In genomic region chr2:27249077-27249890, GRCh38 we compare ENCODE assay signal across 15 cellular contexts. TPM values are rescaled to one million over a fixed set of nuclear protein-coding genes. Genes with fewer than 3 reads are reported as not detected.
A peak's percentile ranks its signal among the peaks of the same experiment; 100 is the strongest.
DNase-seq lines count a peak whose midpoint lies in the region; ATAC-seq, FAIRE-seq and TF ChIP-seq lines count a peak whose summit lies in the region.
"Had no signal": no experiment of that assay in that cellular context is flagged by ENCODE, and none has a peak within 500 bp of the region (broad histone marks: within the 10 kb centered on the region; RNA-seq: fewer than 3 reads in every experiment).

No MANE protein-coding gene starts in this region.

- no peak overlapping the region for H4K8ac ChIP-seq in H1 (ENCODE audit: extremely low read depth, insufficient read depth, low read length)

- DNase-seq in A549 (ENCODE audit: low read depth in 1 of 2, low spot score in 1 of 2) = no peak
- DNase-seq in M059J (ENCODE audit: low read depth) = peak; percentile 23
- DNase-seq in H1 (ENCODE audit: low read depth in 1 of 2, low spot score in 2 of 2) = no peak
- DNase-seq in heart left ventricle = no peak
- no peak for DNase-seq in cardiac septum (ENCODE audit: low spot score)
- DNase-seq: NCI-H187 treated with DMSO at 0.1 percent for 48 hours had no signal

- no peaks in the 10 kb centered on the region for H3K79me1 ChIP-seq in H1 (ENCODE audit: low read depth, low read length)

- H2AFZ ChIP-seq in H1 (ENCODE audit: low read length) = no peak overlapping the region

- no peak overlapping the region for H2BK5ac ChIP-seq in H1 (ENCODE audit: low read depth, low read length)

- ATAC-seq in A549 = peak; percentile 20 to 25; a peak in 4 of 6 replicates
- ATAC-seq in GM21786 (IDR thresholded peaks at IDR 0.05; ENCODE audit: unreplicated experiment) = no peak
- ATAC-seq in heart left ventricle = no peak

- 53% methylated on average over 12 of the region's 12 CpGs for WGBS in A549 (ENCODE audit: missing lambda C conversion rate)
- 89% methylated on average over 12 of the region's 12 CpGs; no CpG with 5 or more reads in 1 of the 2 experiments for WGBS in H1 (ENCODE audit: extremely low coverage in 1 of 2, insufficient coverage in 1 of 2, insufficient read length in 1 of 2, insufficient replicate concordance in 2 of 2, low coverage in 1 of 2, low lambda C conversion rate in 2 of 2, missing lambda C conversion rate in 1 of 2), 2 experiments
- WGBS in heart left ventricle, 4 donors = 47 to 57% (median 50%) methylated on average over 11 to 12 of the region's 12 CpGs

- CTCF ChIA-PET in A549 (lab: Yijun Ruan, JAX) = interaction anchor here (0.8 to 16.3 kb wide), 25 partner anchors 8 to 162 kb away, joined by 3 to 205 read pairs (median 4); partner anchors contain the start of genes DNAJC5G, KHK, SLC30A3 and TRIM54
- CTCF ChIA-PET in H1 (lab: Charles Lee; ENCODE audit: partially characterized antibody) = interaction anchor here (0.6 to 8.3 kb wide), 21 partner anchors 9 to 1879 kb away, joined by 3 to 180 read pairs (median 3); partner anchors contain the start of genes DNAJC5G, TRIM54 and UCN

- H2AK5ac ChIP-seq in H1 (ENCODE audit: low read depth, low read length) = no peak overlapping the region

- no peak overlapping the region for H4K91ac ChIP-seq in H1 (replicated peaks; ENCODE audit: insufficient read length, low read length)

- peak overlapping the region in 1 of 2 experiments; percentile 62; a peak in 2 of 6 replicates for H3K27ac ChIP-seq in A549
- H3K27ac ChIP-seq in H1 (ENCODE audit: low read depth, low read length) = no peak overlapping the region
- no peak overlapping the region for H3K27ac ChIP-seq in heart left ventricle
- H3K27ac ChIP-seq: left ventricle myocardium inferior had no signal

- peak overlapping the region; percentile 20; the same call in 1 of the 2 replicates for H2BK12ac ChIP-seq in H1 (ENCODE audit: low read depth, low read length)

- H3K4me3 ChIP-seq in A549 (no peak overlapping the region), H1 (ENCODE audit: extremely low read depth in 1 of 4, insufficient read depth in 2 of 4, low read depth in 3 of 4, low read length in 4 of 4) (no peak overlapping the region), heart left ventricle (no peak overlapping the region)
- H3K4me3 ChIP-seq: left ventricle myocardium inferior, smooth muscle cell had no signal

- H3K14ac ChIP-seq in H1 (ENCODE audit: insufficient read length) = no peak overlapping the region

- no peak for TF ChIP-seq CTCF in A549 (IDR thresholded peaks at IDR 0.05)
- no peak for TF ChIP-seq CTCF in H1 (IDR thresholded peaks at IDR 0.05; ENCODE audit: control extremely low read depth in 1 of 3, insufficient read depth in 1 of 3, low read depth in 1 of 3, low read length in 3 of 3)
- no peak for TF ChIP-seq CTCF in heart left ventricle (IDR thresholded peaks at IDR 0.05)

- no peak for TF ChIP-seq POLR2A in A549 (IDR thresholded peaks at IDR 0.05; ENCODE audit: low read length)
- TF ChIP-seq POLR2A in H1 (IDR thresholded peaks at IDR 0.05; ENCODE audit: control extremely low read depth in 1 of 2, low read depth in 2 of 2, low read length in 2 of 2) = peak in 1 of 2 experiments; percentile 21; a peak in 1 of 3 replicates
- TF ChIP-seq POLR2A in heart left ventricle (IDR thresholded peaks at IDR 0.05) = no peak

- no peak overlapping the region for H2BK20ac ChIP-seq in H1 (ENCODE audit: low read length)

- no peak for TF ChIP-seq EP300 in A549 (IDR thresholded peaks at IDR 0.05)
- no peak for TF ChIP-seq EP300 in H1 (IDR thresholded peaks at IDR 0.05; ENCODE audit: borderline replicate concordance in 1 of 2, low read depth in 2 of 2, low read length in 2 of 2)

- POLR2A ChIA-PET in A549 (lab: Yijun Ruan, JAX) (interaction anchor here (0.7 to 1.3 kb wide), 2 partner anchors 54 to 58 kb away, joined by 5 to 8 read pairs; no protein-coding TSS in a partner anchor), H1 (lab: Charles Lee; ENCODE audit: partially characterized antibody) (interaction anchor here (0.6 to 32.6 kb wide), 22 partner anchors 8 to 200 kb away, joined by 3 to 835 read pairs (median 9); partner anchors contain the start of genes ATRAID, CAD, DNAJC5G and GTF3C2)

- 0 out of 2 replicates have a peak overlapping the region, but pooled peaks have one; percentile 53 for H2BK15ac ChIP-seq in H1 (ENCODE audit: low read length)

- TF ChIP-seq RAD21 in A549 (conservative IDR thresholded peaks at IDR 0.05 in 1 of 2, IDR thresholded peaks at IDR 0.05 in 1 of 2) (no peak), H1 (IDR thresholded peaks at IDR 0.05 in 1 of 2, conservative IDR thresholded peaks at IDR 0.05 in 1 of 2; ENCODE audit: low read depth in 2 of 2, low read length in 2 of 2) (no peak)

- H3K4me2 ChIP-seq in A549 (no peak overlapping the region), H1 (ENCODE audit: insufficient read depth in 1 of 2, low read depth in 2 of 2, low read length in 2 of 2) (no peak overlapping the region)
- H3K4me2 ChIP-seq: smooth muscle cell had no signal

- no peak overlapping the region for H3K4ac ChIP-seq in H1 (replicated peaks; ENCODE audit: insufficient read length, low read depth, low read length)

- H3K23ac ChIP-seq in H1 (ENCODE audit: insufficient read length) = no peak overlapping the region

- no peaks in the 10 kb centered on the region; the same call in 1 of the 2 replicates for H3K23me2 ChIP-seq in H1 (ENCODE audit: low read depth, low read length)

- FAIRE-seq in A549 (lab: Jason Lieb, UNC) = no peak
- no peak for FAIRE-seq in H1 (lab: Jason Lieb, UNC)
- FAIRE-seq: H54, urothelium cell line had no signal

- intact Hi-C loops in heart left ventricle (cut with DNase I) = loop anchor here in 1 of 10 donors (5.0 kb wide), 1 partner anchor 33 kb away; the partner anchor contains the start of gene TRIM54
- intact Hi-C loops in cardiac septum (cut with DNase I) = no loop called here

- H4K5ac ChIP-seq in H1 (ENCODE audit: insufficient read length, low read depth, low read length) = no peak overlapping the region

- H3K36me3 ChIP-seq in H1 (ENCODE audit: control insufficient read depth in 2 of 4, insufficient read depth in 4 of 4, low read length in 3 of 4) = peaks cover 3 to 4% (median 3%) of the 10 kb centered on the region in 4 experiments; a peak in 6 of 8 replicates
- peaks cover 0 to 9% (median 0%) of the 10 kb centered on the region in 9 donors for H3K36me3 ChIP-seq in heart left ventricle
- H3K36me3 ChIP-seq: left ventricle myocardium inferior had no signal

- no peak overlapping the region for H3K18ac ChIP-seq in H1 (ENCODE audit: extremely low read depth, low read length)

- peaks cover 0 to 6% (median 2%) of the 10 kb centered on the region in 4 experiments; a peak in 5 of 7 replicates for H3K27me3 ChIP-seq in H1 (replicated peaks in 1 of 4; ENCODE audit: control insufficient read depth in 3 of 4, extremely low read depth in 1 of 4, insufficient read depth in 3 of 4, low read length in 3 of 4)
- peaks cover 0 to 32% (median 0%) of the 10 kb centered on the region in 9 donors for H3K27me3 ChIP-seq in heart left ventricle

- no peaks in the 10 kb centered on the region for H4K20me1 ChIP-seq in H1 (replicated peaks in 1 of 2; ENCODE audit: control insufficient read depth in 1 of 2, insufficient read depth in 2 of 2, low read length in 2 of 2)

- H3K9ac ChIP-seq in H1 (replicated peaks in 1 of 4; ENCODE audit: extremely low read depth in 1 of 4, low read depth in 3 of 4, low read length in 3 of 4) = no peak overlapping the region

- H3K79me2 ChIP-seq in H1 (ENCODE audit: control insufficient read depth in 1 of 2, insufficient read depth in 2 of 2, low read length in 2 of 2) = no peaks in the 10 kb centered on the region

- H3K4me1 ChIP-seq in A549 (peaks cover 15% of the 10 kb centered on the region), H1 (replicated peaks in 1 of 4; ENCODE audit: control insufficient read depth in 3 of 4, insufficient read depth in 4 of 4, low read length in 3 of 4) (peaks cover 2 to 11% (median 6%) of the 10 kb centered on the region in 4 experiments), heart left ventricle (peaks cover 0 to 15% (median 4%) of the 10 kb centered on the region in 12 donors)

- no peak overlapping the region for H2BK120ac ChIP-seq in H1 (replicated peaks; ENCODE audit: low read depth, low read length)

- H3K9me3 ChIP-seq in A549 (no peaks in the 10 kb centered on the region), H1 (ENCODE audit: insufficient read depth in 2 of 2, low read depth in 1 of 2, low read length in 1 of 2) (no peaks in the 10 kb centered on the region), heart left ventricle (no peaks in the 10 kb centered on the region)
- H3K9me3 ChIP-seq: left ventricle myocardium inferior had no signal

- no peak overlapping the region for H3K56ac ChIP-seq in H1 (replicated peaks; ENCODE audit: insufficient read length, low read depth, low read length)

RNA-seq across cellular contexts. Expression of gene SLC30A3, which starts 13.6 kb away (rescaled TPM):
- 0.90 and 0.97 TPM in 2 replicates for polyA plus RNA-seq in A549 (2011; rRNA removed)
- 3.9 and 5.7 TPM in 2 replicates for polyA plus RNA-seq in A549 (2012; cell fraction: cytosol; rRNA removed)
- 8.7 TPM in 2 replicates for polyA plus RNA-seq in A549 (2012; cell fraction: nucleus; rRNA removed)
- 1.6 to 1.9 TPM (median 1.7 TPM) in 3 replicates for polyA plus RNA-seq in A549 (2017; fragmentation: RNase III; extraction: RNeasy Plus Mini Kit Qiagen cat#74134 plus additional on column Dnase treatment)
- polyA minus RNA-seq in A549 (2011; rRNA and poly(A)+ RNA removed) = 0.87 and 0.88 TPM in 2 replicates
- total RNA-seq in M059J (2014; rRNA removed; shearing (Covaris generic)) = not detected in 2 replicates
- total RNA-seq in H1 (2021; fragmentation: NEBNext Ultra II Directional; extraction: Animal tissue kit (Norgen Biotek cat#: 25700)) = 15.2 and 16.1 TPM in 2 replicates
- 30.7 and 48.7 TPM in 2 replicates for polyA plus RNA-seq in H1 (2011; rRNA removed)
- 26.6 TPM for polyA plus RNA-seq in H1 (2011; cell fraction: cytosol; rRNA removed)
- polyA plus RNA-seq in H1 (2011; cell fraction: nucleus; rRNA removed) = 50.1 TPM
- 9.2 to 18.3 TPM (median 16.3 TPM) in 4 replicates for polyA plus RNA-seq in H1 (2012, experiment 1 of 2)
- polyA plus RNA-seq in H1 (2012, experiment 2 of 2) = 11.6 TPM
- polyA plus RNA-seq in H1 (2013, experiment 1 of 2) = 11.0 TPM
- polyA plus RNA-seq in H1 (2013, experiment 2 of 2) = 13.3 TPM
- polyA minus RNA-seq in H1 (2011; rRNA and poly(A)+ RNA removed) = 8.9 and 11.3 TPM in 2 replicates
- polyA minus RNA-seq in H1 (2011; cell fraction: cytosol; rRNA and poly(A)+ RNA removed) = 13.8 TPM
- polyA minus RNA-seq in H1 (2011; cell fraction: nucleus; rRNA and poly(A)+ RNA removed) = 11.0 TPM
- total RNA-seq in heart left ventricle = 10 to 100 TPM in 2 of 9 donors, 1 to 10 TPM in 7; 5.0 to 18.1 (median 9.0) TPM
- 1 to 10 TPM; 5.6 to 9.2 TPM for polyA plus RNA-seq in heart left ventricle
- 10.2 TPM for total RNA-seq in cardiac septum
- total RNA-seq: Calu3, smooth muscle cell had no signal

RNA-seq across cellular contexts. Expression of gene DNAJC5G, which starts 25.9 kb away (rescaled TPM):
- polyA plus RNA-seq in A549 (2011; rRNA removed) (0.12 TPM in 1 of 2 replicates, not detected in the other), A549 (2017; fragmentation: RNase III; extraction: RNeasy Plus Mini Kit Qiagen cat#74134 plus additional on column Dnase treatment) (not detected in 3 replicates), H1 (2011; rRNA removed) (0.75 and 0.83 TPM in 2 replicates), heart left ventricle (1 to 10 TPM in 1 of 2 donors, under 1 TPM in 1; 0.11 to 1.8 TPM)
- polyA plus RNA-seq in A549 (2012; cell fraction: cytosol; rRNA removed) = not detected in 2 replicates
- polyA plus RNA-seq in A549 (2012; cell fraction: nucleus; rRNA removed) = not detected in 2 replicates
- not detected in 2 replicates for polyA minus RNA-seq in A549 (2011; rRNA and poly(A)+ RNA removed)
- total RNA-seq in M059J (2014; rRNA removed; shearing (Covaris generic)) = not detected in 2 replicates
- total RNA-seq in H1 (2021; fragmentation: NEBNext Ultra II Directional; extraction: Animal tissue kit (Norgen Biotek cat#: 25700)) = 1.4 TPM in 2 replicates
- 1.0 TPM for polyA plus RNA-seq in H1 (2011; cell fraction: cytosol; rRNA removed)
- 2.6 TPM for polyA plus RNA-seq in H1 (2011; cell fraction: nucleus; rRNA removed)
- 0.86 to 1.3 TPM (median 1.1 TPM) in 4 replicates for polyA plus RNA-seq in H1 (2012, experiment 1 of 2)
- 0.18 TPM for polyA plus RNA-seq in H1 (2012, experiment 2 of 2)
- 0.51 TPM for polyA plus RNA-seq in H1 (2013, experiment 1 of 2)
- polyA plus RNA-seq in H1 (2013, experiment 2 of 2) = 0.63 TPM
- 0.60 and 1.7 TPM in 2 replicates for polyA minus RNA-seq in H1 (2011; rRNA and poly(A)+ RNA removed)
- polyA minus RNA-seq in H1 (2011; cell fraction: cytosol; rRNA and poly(A)+ RNA removed) = 1.2 TPM
- polyA minus RNA-seq in H1 (2011; cell fraction: nucleus; rRNA and poly(A)+ RNA removed) = 1.00 TPM
- total RNA-seq in heart left ventricle (1 to 10 TPM in 5 of 9 donors, under 1 TPM in 4; 0.36 to 3.3 (median 1.2) TPM), cardiac septum (1.6 TPM)
- total RNA-seq: activated naive CD8-positive, alpha-beta T cell treated with anti-CD3 and anti-CD28 coated beads, Interleukin-2, amount 10 ng/mL, durations not matched to agents 7 days and 5 days; activated T-cell treated with anti-CD3 and anti-CD28 coated beads, Interleukin-2, amount 50 U/mL, for 4 hours; Calu3; NCI-H460; smooth muscle cell had no signal
- polyA plus RNA-seq: smooth muscle cell had no signal

RNA-seq across cellular contexts. Expression of gene CAD, which starts 32.1 kb away (rescaled TPM):
- polyA plus RNA-seq in A549 (2011; rRNA removed) (50.5 and 61.8 TPM in 2 replicates), A549 (2017; fragmentation: RNase III; extraction: RNeasy Plus Mini Kit Qiagen cat#74134 plus additional on column Dnase treatment) (69.3 to 71.2 TPM (median 70.2 TPM) in 3 replicates), H1 (2011; rRNA removed) (130 and 197 TPM in 2 replicates), heart left ventricle (1 to 10 TPM; 3.2 to 9.3 TPM)
- 94.4 and 103 TPM in 2 replicates for polyA plus RNA-seq in A549 (2012; cell fraction: cytosol; rRNA removed)
- 380 and 516 TPM in 2 replicates for polyA plus RNA-seq in A549 (2012; cell fraction: nucleus; rRNA removed)
- polyA minus RNA-seq in A549 (2011; rRNA and poly(A)+ RNA removed) = 356 and 439 TPM in 2 replicates
- 12.6 and 17.1 TPM in 2 replicates for total RNA-seq in M059J (2014; rRNA removed; shearing (Covaris generic))
- total RNA-seq in H1 (2021; fragmentation: NEBNext Ultra II Directional; extraction: Animal tissue kit (Norgen Biotek cat#: 25700)) = 146 and 147 TPM in 2 replicates
- polyA plus RNA-seq in H1 (2011; cell fraction: cytosol; rRNA removed) = 85.0 TPM
- 539 TPM for polyA plus RNA-seq in H1 (2011; cell fraction: nucleus; rRNA removed)
- 122 to 193 TPM (median 170 TPM) in 4 replicates for polyA plus RNA-seq in H1 (2012, experiment 1 of 2)
- polyA plus RNA-seq in H1 (2012, experiment 2 of 2) = 94.0 TPM
- polyA plus RNA-seq in H1 (2013, experiment 1 of 2) = 48.5 TPM
- polyA plus RNA-seq in H1 (2013, experiment 2 of 2) = 35.0 TPM
- 520 and 532 TPM in 2 replicates for polyA minus RNA-seq in H1 (2011; rRNA and poly(A)+ RNA removed)
- 235 TPM for polyA minus RNA-seq in H1 (2011; cell fraction: cytosol; rRNA and poly(A)+ RNA removed)
- polyA minus RNA-seq in H1 (2011; cell fraction: nucleus; rRNA and poly(A)+ RNA removed) = 296 TPM
- total RNA-seq in heart left ventricle (10 to 100 TPM in 2 of 9 donors, 1 to 10 TPM in 7; 5.0 to 14.2 (median 6.7) TPM), cardiac septum (11.0 TPM)

RNA-seq across cellular contexts. Expression of gene TRIM54, which starts 32.9 kb away (rescaled TPM):
- 0.05 and 0.14 TPM in 2 replicates for polyA plus RNA-seq in A549 (2011; rRNA removed)
- 0.11 and 0.17 TPM in 2 replicates for polyA plus RNA-seq in A549 (2012; cell fraction: cytosol; rRNA removed)
- 0.26 and 0.39 TPM in 2 replicates for polyA plus RNA-seq in A549 (2012; cell fraction: nucleus; rRNA removed)
- 0.07 to 0.13 TPM (median 0.11 TPM) in 3 replicates for polyA plus RNA-seq in A549 (2017; fragmentation: RNase III; extraction: RNeasy Plus Mini Kit Qiagen cat#74134 plus additional on column Dnase treatment)
- 0.19 and 0.29 TPM in 2 replicates for polyA minus RNA-seq in A549 (2011; rRNA and poly(A)+ RNA removed)
- 0.05 TPM in 1 of 2 replicates, not detected in the other for total RNA-seq in M059J (2014; rRNA removed; shearing (Covaris generic))
- 3.9 and 4.2 TPM in 2 replicates for total RNA-seq in H1 (2021; fragmentation: NEBNext Ultra II Directional; extraction: Animal tissue kit (Norgen Biotek cat#: 25700))
- 5.8 and 6.1 TPM in 2 replicates for polyA plus RNA-seq in H1 (2011; rRNA removed)
- polyA plus RNA-seq in H1 (2011; cell fraction: cytosol; rRNA removed) = 7.8 TPM
- polyA plus RNA-seq in H1 (2011; cell fraction: nucleus; rRNA removed) = 12.0 TPM
- 4.3 to 7.4 TPM (median 6.5 TPM) in 4 replicates for polyA plus RNA-seq in H1 (2012, experiment 1 of 2)
- polyA plus RNA-seq in H1 (2012, experiment 2 of 2) = 3.4 TPM
- polyA plus RNA-seq in H1 (2013, experiment 1 of 2) = 2.9 TPM
- polyA plus RNA-seq in H1 (2013, experiment 2 of 2) = 2.2 TPM
- polyA minus RNA-seq in H1 (2011; rRNA and poly(A)+ RNA removed) = 4.3 and 5.3 TPM in 2 replicates
- polyA minus RNA-seq in H1 (2011; cell fraction: cytosol; rRNA and poly(A)+ RNA removed) = 1.8 TPM
- polyA minus RNA-seq in H1 (2011; cell fraction: nucleus; rRNA and poly(A)+ RNA removed) = 2.7 TPM
- 100 to 1,000 TPM; 175 to 329 (median 241) TPM for total RNA-seq in heart left ventricle
- 100 to 1,000 TPM; 128 to 324 TPM for polyA plus RNA-seq in heart left ventricle
- 218 TPM for total RNA-seq in cardiac septum
- polyA plus RNA-seq: smooth muscle cell had no signal

RNA-seq across cellular contexts. Expression of gene SLC5A6, which starts 37.2 kb away (rescaled TPM):
- 86.7 and 104 TPM in 2 replicates for polyA plus RNA-seq in A549 (2011; rRNA removed)
- 137 and 146 TPM in 2 replicates for polyA plus RNA-seq in A549 (2012; cell fraction: cytosol; rRNA removed)
- 401 and 438 TPM in 2 replicates for polyA plus RNA-seq in A549 (2012; cell fraction: nucleus; rRNA removed)
- polyA plus RNA-seq in A549 (2017; fragmentation: RNase III; extraction: RNeasy Plus Mini Kit Qiagen cat#74134 plus additional on column Dnase treatment) = 77.2 to 86.6 TPM (median 82.7 TPM) in 3 replicates
- polyA minus RNA-seq in A549 (2011; rRNA and poly(A)+ RNA removed) = 190 and 218 TPM in 2 replicates
- 16.3 and 23.3 TPM in 2 replicates for total RNA-seq in M059J (2014; rRNA removed; shearing (Covaris generic))
- 118 and 123 TPM in 2 replicates for total RNA-seq in H1 (2021; fragmentation: NEBNext Ultra II Directional; extraction: Animal tissue kit (Norgen Biotek cat#: 25700))
- polyA plus RNA-seq in H1 (2011; rRNA removed) = 183 and 329 TPM in 2 replicates
- polyA plus RNA-seq in H1 (2011; cell fraction: cytosol; rRNA removed) = 173 TPM
- 696 TPM for polyA plus RNA-seq in H1 (2011; cell fraction: nucleus; rRNA removed)
- polyA plus RNA-seq in H1 (2012, experiment 1 of 2) = 96.2 to 130 TPM (median 121 TPM) in 4 replicates
- polyA plus RNA-seq in H1 (2012, experiment 2 of 2) = 111 TPM
- polyA plus RNA-seq in H1 (2013, experiment 1 of 2) = 114 TPM
- polyA plus RNA-seq in H1 (2013, experiment 2 of 2) = 115 TPM
- 238 and 245 TPM in 2 replicates for polyA minus RNA-seq in H1 (2011; rRNA and poly(A)+ RNA removed)
- polyA minus RNA-seq in H1 (2011; cell fraction: cytosol; rRNA and poly(A)+ RNA removed) = 75.1 TPM
- polyA minus RNA-seq in H1 (2011; cell fraction: nucleus; rRNA and poly(A)+ RNA removed) = 149 TPM
- total RNA-seq in heart left ventricle = 10 to 100 TPM in 5 of 9 donors, 1 to 10 TPM in 4; 6.3 to 16.7 (median 10.3) TPM
- 10 to 100 TPM in 1 of 2 donors, 1 to 10 TPM in 1; 6.7 to 37.7 TPM for polyA plus RNA-seq in heart left ventricle
- 11.4 TPM for total RNA-seq in cardiac septum

Comparison
In these comparisons a context has a peak if more than half of its experiments do, and no peak if none do; other contexts are left out.
1. ATAC-seq: peak in A549 (2 of 2); none in GM21786 (single experiment) and heart left ventricle (0 of 4).